In genomic region chr4:6716018-6716911, GRCh38 we compare ENCODE assay signal across 8 cellular contexts. TPM values are rescaled to one million over a fixed set of nuclear protein-coding genes. Genes with fewer than 3 reads are reported as not detected.
A peak's percentile ranks its signal among the peaks of the same experiment; 100 is the strongest.
DNase-seq lines count a peak whose midpoint lies in the region; ATAC-seq and TF ChIP-seq lines count a peak whose summit lies in the region.

Gene BLOC1S4 (plus strand): TSS chr4:6716174. CDS start chr4:6716210, 36 bp downstream.

- intact Hi-C loops in natural killer cell (cut with micrococcal nuclease), result loop anchor here (1.0 to 2.0 kb wide), 4 partner anchors 42 to 352 kb away; partner anchors contain the start of genes GRPEL1, KIAA0232 and MRFAP1

- in situ Hi-C loops in KBM-7 (cut with MboI; ENCODE audit: low pct_unique_long_range_greater_than_20kb, low sequenced_read_pairs), result no loop called here

- no peak for TF ChIP-seq CTCF in fibroblast of mammary gland (conservative IDR thresholded peaks at IDR 0.05; ENCODE audit: control insufficient read depth, insufficient read depth, low read depth, low read length)
- TF ChIP-seq CTCF in natural killer cell (IDR thresholded peaks at IDR 0.05), result no peak

- no peaks in the 10 kb centered on the region for H3K36me3 Mint-ChIP-seq in natural killer cell

- H3K9me3 Mint-ChIP-seq in natural killer cell, result no peaks in the 10 kb centered on the region

- H3K4me3 ChIP-seq in fibroblast of mammary gland (ENCODE audit: control insufficient read depth, low read depth, low read length), result peak within 1 kb of the TSS; percentile 72

- no peaks in the 10 kb centered on the region for H3K27me3 Mint-ChIP-seq in natural killer cell (ENCODE audit: low read depth in 2 of 2)

- ATAC-seq in GM21717 (IDR thresholded peaks at IDR 0.05; ENCODE audit: unreplicated experiment) (peak; percentile 72), natural killer cell (peak; percentile 84 to 94 (median 86))

- DNase-seq in DMS79 (lab: John Stamatoyannopoulos, UW) (peak; percentile 55), KBM-7 (peak; percentile 95), RKO (ENCODE audit: low spot score) (peak; percentile 91), fibroblast of mammary gland (ENCODE audit: low read depth) (peak; percentile 85), natural killer cell (peak; percentile 88)
- DNase-seq in activated T-helper 1 cell treated with anti-CD3 and anti-CD28 coated beads, Interleukin-2, amount 50 U/mL, for 16 hours (ENCODE audit: low read depth in 1 of 2, low spot score in 1 of 2), result peak; percentile 72 to 83
- DNase-seq in stimulated activated naive CD4-positive, alpha-beta T cell (lab: John Stamatoyannopoulos, UW), result peak; percentile 81 to 94 (median 86)

- H3K4me3 Mint-ChIP-seq in natural killer cell, result peak within 1 kb of the TSS; percentile 98

- peak within 1 kb of the TSS; percentile 98 for H3K27ac Mint-ChIP-seq in natural killer cell

- peaks cover 29 to 32% of the 10 kb centered on the region in 2 donors for H3K4me1 Mint-ChIP-seq in natural killer cell

RNA-seq across cellular contexts. Expression of gene BLOC1S4, which starts in this region (rescaled TPM):
- 10 to 100 TPM; 18.9 to 20.1 (median 20.0) TPM for total RNA-seq in natural killer cell

Comparison
In these comparisons a context has a peak if more than half of its experiments do, and no peak if none do; other contexts are left out.
1. Peak in every context shown above with its lines: DNase-seq, ATAC-seq and H3K4me3 ChIP-seq.